Comparison of ENCODE assay signal across 18 cellular contexts in the genomic region with DNA sequence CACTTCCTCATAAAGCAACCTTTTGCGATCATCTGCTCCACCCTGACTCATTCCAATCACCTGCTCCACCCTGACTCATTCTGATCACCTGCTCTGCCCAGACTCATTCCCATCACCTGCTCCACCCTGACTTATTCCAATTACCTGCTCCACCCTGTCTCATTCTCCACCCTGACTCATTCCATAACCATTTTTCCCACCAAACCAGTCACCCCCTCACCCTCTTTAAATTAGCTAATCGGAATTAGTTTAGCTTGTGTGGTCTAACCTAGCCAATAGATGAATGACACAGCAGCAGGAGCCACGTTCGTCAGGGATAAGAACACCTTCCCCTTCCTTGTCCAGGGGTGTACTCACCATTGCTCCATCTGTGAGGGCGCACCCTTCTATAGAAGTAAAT.
"Had no signal": no experiment of that assay in that cellular context is flagged by ENCODE, and none has a peak within 500 bp of the region (broad histone marks: within the 10 kb centered on the region; RNA-seq: fewer than 3 reads in every experiment).

No MANE protein-coding gene starts in this region.

- H3K36me3 ChIP-seq: esophagus muscularis mucosa, gastroesophageal sphincter, left lung, prostate gland, thoracic aorta had no signal

- H3K27ac ChIP-seq: esophagus muscularis mucosa, gastroesophageal sphincter, left lung, prostate gland, thoracic aorta had no signal

- H3K9me3 ChIP-seq: prostate gland, thoracic aorta had no signal

- ATAC-seq: activated naive CD8-positive, alpha-beta T cell treated with anti-CD3 and anti-CD28 coated beads, Interleukin-2, amount 50 U/mL, for 24 hours; activated T-cell treated with anti-CD3 and anti-CD28 coated beads, Interleukin-2, amount 50 U/mL, for 72 hours; gastroesophageal sphincter; left lung; naive thymus-derived CD8-positive, alpha-beta T cell had no signal

- H3K4me1 ChIP-seq: left lung, prostate gland had no signal

- FAIRE-seq: endometrium, kidney had no signal

- H3K27me3 ChIP-seq: esophagus muscularis mucosa, gastroesophageal sphincter, left lung had no signal

- H3K4me3 ChIP-seq: esophagus muscularis mucosa, gastroesophageal sphincter, left lung, lung, prostate gland, thoracic aorta had no signal

- DNase-seq: activated CD4-positive, alpha-beta memory T cell treated with anti-CD3 and anti-CD28 coated beads, Interleukin-2, amount 10 ng/mL, durations not matched to agents 7 days and 5 days; activated CD4-positive, alpha-beta T cell treated with anti-CD3 and anti-CD28 coated beads for 4 hours; activated CD4-positive, CD25-positive, alpha-beta regulatory T cell; activated effector memory CD4-positive, alpha-beta T cell treated with Interleukin-2 at 50 U/mL for 16 hours; activated naive CD4-positive, alpha-beta T cell treated with anti-CD3 and anti-CD28 coated beads for 36 hours; activated naive CD8-positive, alpha-beta T cell treated with anti-CD3 and anti-CD28 coated beads, Interleukin-2, amount 50 U/mL, for 24 hours; activated T-cell treated with anti-CD3 and anti-CD28 coated beads, Interleukin-2, amount 50 U/mL, for 72 hours; kidney; left lung; naive thymus-derived CD8-positive, alpha-beta T cell; stimulated activated CD4-positive, alpha-beta T cell treated with anti-CD3 and anti-CD28 coated beads, Interleukin-4, amount 100 ng/mL, for 24 hours; stimulated activated naive CD4-positive, alpha-beta T cell treated with Interleukin-2 at 50 U/mL for 16 hours had no signal
